In the genomic region with DNA sequence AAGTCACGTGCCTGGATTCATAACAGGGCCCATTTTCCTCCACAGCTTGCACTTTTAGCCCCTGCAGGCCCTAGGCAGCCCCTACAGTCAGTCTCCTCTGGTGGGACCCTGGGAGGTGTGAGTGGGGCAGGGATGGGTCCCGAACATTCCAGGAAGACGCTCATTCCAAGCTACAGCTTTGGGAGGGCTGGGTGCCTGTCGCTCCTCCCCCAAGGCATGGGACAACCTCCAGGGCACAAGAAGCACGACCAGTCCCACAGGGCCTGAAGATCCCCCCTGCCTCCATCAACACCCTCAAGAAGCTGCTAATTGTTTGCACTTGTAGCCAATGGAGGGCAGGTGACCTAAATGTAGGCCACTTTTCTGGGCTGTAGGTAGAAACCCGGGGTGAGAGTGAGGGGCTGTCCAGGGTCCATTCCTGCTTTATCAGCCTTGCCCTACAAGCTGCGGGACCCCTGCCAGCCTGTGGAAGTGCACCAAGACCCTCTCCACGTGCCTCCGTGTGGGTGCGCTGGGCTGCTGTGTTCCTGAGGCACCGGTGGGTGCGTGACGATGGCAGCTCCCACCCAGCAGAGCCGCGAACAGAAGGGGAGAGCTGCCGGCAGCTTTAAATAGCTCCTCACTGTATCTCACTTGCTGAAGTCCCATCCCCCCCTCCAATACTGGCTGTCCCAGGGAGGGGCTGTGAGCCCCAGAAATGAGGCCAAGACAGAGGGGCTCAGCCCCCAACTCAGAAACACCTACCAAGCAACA, we compare ENCODE assay signal across 23 cellular contexts.
"Had no signal": no experiment of that assay in that cellular context is flagged by ENCODE, and none has a peak within 500 bp of the region (broad histone marks: within the 10 kb centered on the region; RNA-seq: fewer than 3 reads in every experiment).

No MANE protein-coding gene starts in this region.

- H3K27ac Mint-ChIP-seq: effector memory CD8-positive, alpha-beta T cell; memory B cell; natural killer cell treated with Interleukin-12 subunit alpha and Interleukin-12 subunit beta and Interleukin-15 and Interleukin-18, amount 100 ng/mL, for 72 hours; stimulated activated effector memory CD8-positive, alpha-beta T cell treated with anti-CD3 and anti-CD28 coated beads, Interleukin-12 subunit alpha, Interleukin-12 subunit beta, amount 100 ng/mL, for 72 hours had no signal

- FAIRE-seq: kidney had no signal

- H3K4me1 ChIP-seq: esophagus squamous epithelium, lower lobe of right lung, psoas muscle, right lobe of liver, suprapubic skin, tibial artery, upper lobe of left lung had no signal

- H3K4me3 Mint-ChIP-seq: effector memory CD8-positive, alpha-beta T cell; memory B cell; natural killer cell treated with Interleukin-12 subunit alpha and Interleukin-12 subunit beta and Interleukin-15 and Interleukin-18, amount 100 ng/mL, for 72 hours; stimulated activated effector memory CD8-positive, alpha-beta T cell treated with anti-CD3 and anti-CD28 coated beads, Interleukin-12 subunit alpha, Interleukin-12 subunit beta, amount 100 ng/mL, for 72 hours had no signal

- DNase-seq: effector memory CD8-positive, alpha-beta T cell; esophagus squamous epithelium; foreskin fibroblast; glutamatergic neuron; left cardiac atrium; left ventricle myocardium inferior; lower lobe of right lung; midbrain; psoas muscle; retina; right lobe of liver; stimulated activated CD4-positive, alpha-beta T cell treated with anti-CD3 and anti-CD28 coated beads, Interleukin-4, amount 100 ng/mL, for 1 hour; stimulated activated CD8-positive, alpha-beta memory T cell treated with anti-CD3 and anti-CD28 coated beads, Interleukin-4, amount 100 ng/mL, for 48 hours; stimulated activated naive CD8-positive, alpha-beta T cell treated with anti-CD3 and anti-CD28 coated beads, Interleukin-15, Interleukin-2, amounts not matched to agents 100 U/mL and 50 U/mL, for 24 hours; tibial artery; upper lobe of left lung; uterus had no signal

- H3K4me1 Mint-ChIP-seq: memory B cell; stimulated activated effector memory CD8-positive, alpha-beta T cell treated with anti-CD3 and anti-CD28 coated beads, Interleukin-12 subunit alpha, Interleukin-12 subunit beta, amount 100 ng/mL, for 72 hours had no signal

- H3K9me3 ChIP-seq: esophagus squamous epithelium, gastroesophageal sphincter, left ventricle myocardium inferior, lower lobe of right lung, psoas muscle, right lobe of liver, suprapubic skin, tibial artery, upper lobe of left lung, uterus had no signal

- H3K27ac ChIP-seq: esophagus squamous epithelium, gastroesophageal sphincter, left ventricle myocardium inferior, lower lobe of right lung, psoas muscle, right lobe of liver, suprapubic skin, tibial artery, upper lobe of left lung, uterus had no signal

- H3K27me3 ChIP-seq: right lobe of liver, suprapubic skin, tibial artery, upper lobe of left lung, uterus had no signal

- H3K36me3 Mint-ChIP-seq: memory B cell; natural killer cell treated with Interleukin-12 subunit alpha and Interleukin-12 subunit beta and Interleukin-15 and Interleukin-18, amount 100 ng/mL, for 72 hours; stimulated activated effector memory CD8-positive, alpha-beta T cell treated with anti-CD3 and anti-CD28 coated beads, Interleukin-12 subunit alpha, Interleukin-12 subunit beta, amount 100 ng/mL, for 72 hours had no signal

- H3K36me3 ChIP-seq: esophagus squamous epithelium, gastroesophageal sphincter, left ventricle myocardium inferior, lower lobe of right lung, right lobe of liver, suprapubic skin, tibial artery, upper lobe of left lung, uterus had no signal

- H3K4me3 ChIP-seq: esophagus squamous epithelium, gastroesophageal sphincter, left ventricle myocardium inferior, lower lobe of right lung, psoas muscle, right lobe of liver, suprapubic skin, tibial artery, upper lobe of left lung, uterus had no signal

- H3K9me3 Mint-ChIP-seq: effector memory CD8-positive, alpha-beta T cell; memory B cell; natural killer cell treated with Interleukin-12 subunit alpha and Interleukin-12 subunit beta and Interleukin-15 and Interleukin-18, amount 100 ng/mL, for 72 hours; stimulated activated effector memory CD8-positive, alpha-beta T cell treated with anti-CD3 and anti-CD28 coated beads, Interleukin-12 subunit alpha, Interleukin-12 subunit beta, amount 100 ng/mL, for 72 hours had no signal
